Comparison of ENCODE assay signal across 11 cellular contexts in genomic region chr20:57091748-57092111, GRCh38.
A peak's percentile ranks its signal among the peaks of the same experiment; 100 is the strongest.
DNase-seq lines count a peak whose midpoint lies in the region; ATAC-seq and TF ChIP-seq lines count a peak whose summit lies in the region.
"Had no signal": no experiment of that assay in that cellular context is flagged by ENCODE, and none has a peak within 500 bp of the region (broad histone marks: within the 10 kb centered on the region; RNA-seq: fewer than 3 reads in every experiment).

No MANE protein-coding gene starts in this region.

- peaks cover 10% of the 10 kb centered on the region for H3K27me3 Mint-ChIP-seq in activated T-helper 17 cell treated with anti-CD3 and anti-CD28 coated beads, Interleukin-2, amount 50 U/mL, for 72 hours

- H3K9me3 Mint-ChIP-seq in activated T-helper 17 cell treated with anti-CD3 and anti-CD28 coated beads, Interleukin-2, amount 50 U/mL, for 72 hours, result no peaks in the 10 kb centered on the region

- DNase-seq in osteoblast (ENCODE audit: insufficient read length, low spot score, missing footprints) (peak; percentile 74), testis (no peak)
- DNase-seq in activated effector memory CD4-positive, alpha-beta T cell treated with Interleukin-2 at 50 U/mL for 16 hours, result no peak
- no peak for DNase-seq in stimulated activated naive CD4-positive, alpha-beta T cell treated with Interleukin-2 at 50 U/mL for 16 hours (lab: John Stamatoyannopoulos, UW)

- peaks cover 18% of the 10 kb centered on the region for H3K4me1 Mint-ChIP-seq in activated T-helper 17 cell treated with anti-CD3 and anti-CD28 coated beads, Interleukin-2, amount 50 U/mL, for 72 hours

- ATAC-seq in GM21825 (IDR thresholded peaks at IDR 0.05; ENCODE audit: unreplicated experiment), result peak; percentile 10
- ATAC-seq in HG03432 (IDR thresholded peaks at IDR 0.05; ENCODE audit: unreplicated experiment), result peak; percentile 9
- ATAC-seq in activated T-helper 17 cell treated with anti-CD3 and anti-CD28 coated beads, Interleukin-2, amount 50 U/mL, for 72 hours (replicated peaks), result peak; percentile 17

- WGBS in testis, 2 donors, result 43 to 61% methylated on average over 7 to 13 of the region's 13 CpGs

- H3K79me2 ChIP-seq in osteoblast (ENCODE audit: insufficient read depth, low read length), result no peaks in the 10 kb centered on the region

- H3K27ac ChIP-seq in osteoblast (ENCODE audit: low read depth, low read length) (no peak overlapping the region), testis (no peak overlapping the region)
- H3K27ac ChIP-seq: neutrophil, right lobe of liver, thoracic aorta had no signal

- H3K4me1 ChIP-seq in osteoblast (ENCODE audit: insufficient read depth, low read length), result no peaks in the 10 kb centered on the region
- H3K4me1 ChIP-seq in testis, result peaks cover 3% of the 10 kb centered on the region
- H3K4me1 ChIP-seq: BE2C, right lobe of liver had no signal

- no peaks in the 10 kb centered on the region for H3K9me3 ChIP-seq in osteoblast (ENCODE audit: low read depth, low read length)
- no peaks in the 10 kb centered on the region for H3K9me3 ChIP-seq in testis
- H3K9me3 ChIP-seq: BE2C, neutrophil, right lobe of liver, thoracic aorta had no signal

- no peak overlapping the region for H3K4me3 ChIP-seq in osteoblast (ENCODE audit: insufficient read depth, low read length)
- no peak overlapping the region for H3K4me3 ChIP-seq in testis
- H3K4me3 ChIP-seq: right lobe of liver, thoracic aorta had no signal

- intact Hi-C loops in testis (cut with DNase I; ENCODE audit: low total_unique reads), result no loop called here

- no peak overlapping the region for H2AFZ ChIP-seq in osteoblast (ENCODE audit: low read length)

- peak overlapping the region; percentile 40 for H3K4me3 Mint-ChIP-seq in activated T-helper 17 cell treated with anti-CD3 and anti-CD28 coated beads, Interleukin-2, amount 50 U/mL, for 72 hours

- H3K4me2 ChIP-seq in osteoblast (ENCODE audit: insufficient read depth, low read length), result no peak overlapping the region

- H3K27me3 ChIP-seq in osteoblast (ENCODE audit: insufficient read depth, low read length) (no peaks in the 10 kb centered on the region), testis (no peaks in the 10 kb centered on the region)
- H3K27me3 ChIP-seq: BE2C, right lobe of liver had no signal

- H4K20me1 ChIP-seq in osteoblast (ENCODE audit: insufficient read depth, low read length), result no peaks in the 10 kb centered on the region

- peaks cover 19% of the 10 kb centered on the region for H3K36me3 Mint-ChIP-seq in activated T-helper 17 cell treated with anti-CD3 and anti-CD28 coated beads, Interleukin-2, amount 50 U/mL, for 72 hours (ENCODE audit: low read depth)

- peak overlapping the region; percentile 95 for H3K27ac Mint-ChIP-seq in activated T-helper 17 cell treated with anti-CD3 and anti-CD28 coated beads, Interleukin-2, amount 50 U/mL, for 72 hours

- no peak for TF ChIP-seq POLR2A in testis (IDR thresholded peaks at IDR 0.05)

- H3K36me3 ChIP-seq in osteoblast (ENCODE audit: insufficient read depth, low read length) (no peaks in the 10 kb centered on the region), testis (ENCODE audit: low read depth, missing control alignments) (no peaks in the 10 kb centered on the region)
- H3K36me3 ChIP-seq: BE2C, neutrophil, right lobe of liver, thoracic aorta had no signal

- TF ChIP-seq CTCF in osteoblast (IDR thresholded peaks at IDR 0.05; ENCODE audit: extremely low read depth, low read depth, low read length) (no peak), testis (IDR thresholded peaks at IDR 0.05) (no peak)
